In the genomic region with DNA sequence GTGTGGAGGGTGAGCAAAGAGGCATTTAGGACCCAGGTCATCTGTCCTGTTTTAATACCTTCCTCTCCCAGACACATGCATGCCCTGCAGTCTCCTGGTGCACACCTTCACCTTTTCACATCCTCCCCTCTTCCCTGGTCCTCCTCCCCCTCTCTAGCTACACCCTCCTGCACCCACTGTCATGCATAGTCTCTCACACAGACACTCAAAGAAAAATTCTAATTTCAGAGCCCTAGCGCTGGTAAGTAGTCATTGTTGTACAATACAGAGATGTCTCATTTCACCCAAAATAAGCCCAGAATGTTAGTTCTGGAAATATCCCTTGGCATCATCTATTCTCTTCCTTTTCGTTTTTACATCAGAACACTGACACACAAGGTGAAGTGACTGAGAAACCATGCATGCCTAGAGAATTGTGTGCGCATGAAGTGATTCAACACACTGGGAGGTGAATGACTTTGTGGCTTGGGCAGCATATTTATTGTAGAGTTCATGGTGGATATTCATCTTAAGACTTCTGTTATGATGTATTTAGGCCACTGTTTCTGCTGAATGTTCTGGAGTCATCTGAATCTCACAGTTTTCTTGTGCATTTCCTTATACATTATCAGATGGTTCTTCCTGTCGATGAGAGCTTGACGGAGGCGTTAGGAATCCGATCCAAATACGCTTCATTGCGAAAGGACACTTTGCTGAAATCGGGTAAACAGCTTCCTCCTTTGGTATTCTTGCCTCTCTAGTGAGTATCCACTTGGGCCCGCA, we compare ENCODE assay signal across 2 cellular contexts.
TF ChIP-seq lines count a peak whose summit lies in the region.

No MANE protein-coding gene starts in this region.

TF ChIP-seq in GM12878, 131 proteins besides CTCF, POLR2A, EP300 and RAD21:
- TF ChIP-seq, protein P1, sequence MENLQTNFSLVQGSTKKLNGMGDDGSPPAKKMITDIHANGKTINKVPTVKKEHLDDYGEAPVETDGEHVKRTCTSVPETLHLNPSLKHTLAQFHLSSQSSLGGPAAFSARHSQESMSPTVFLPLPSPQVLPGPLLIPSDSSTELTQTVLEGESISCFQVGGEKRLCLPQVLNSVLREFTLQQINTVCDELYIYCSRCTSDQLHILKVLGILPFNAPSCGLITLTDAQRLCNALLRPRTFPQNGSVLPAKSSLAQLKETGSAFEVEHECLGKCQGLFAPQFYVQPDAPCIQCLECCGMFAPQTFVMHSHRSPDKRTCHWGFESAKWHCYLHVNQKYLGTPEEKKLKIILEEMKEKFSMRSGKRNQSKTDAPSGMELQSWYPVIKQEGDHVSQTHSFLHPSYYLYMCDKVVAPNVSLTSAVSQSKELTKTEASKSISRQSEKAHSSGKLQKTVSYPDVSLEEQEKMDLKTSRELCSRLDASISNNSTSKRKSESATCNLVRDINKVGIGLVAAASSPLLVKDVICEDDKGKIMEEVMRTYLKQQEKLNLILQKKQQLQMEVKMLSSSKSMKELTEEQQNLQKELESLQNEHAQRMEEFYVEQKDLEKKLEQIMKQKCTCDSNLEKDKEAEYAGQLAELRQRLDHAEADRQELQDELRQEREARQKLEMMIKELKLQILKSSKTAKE (IDR thresholded peaks at IDR 0.05; ENCODE audit: low read depth, poor library complexity, severe bottlenecking) = no peak
- TF ChIP-seq ZNF24 (IDR thresholded peaks at IDR 0.05) (no peak), IKZF1 (conservative IDR thresholded peaks at IDR 0.05) (no peak)

TF ChIP-seq in WTC11, 78 proteins besides CTCF, POLR2A, EP300 and RAD21 (continued from another document):
- TF ChIP-seq, protein P2, sequence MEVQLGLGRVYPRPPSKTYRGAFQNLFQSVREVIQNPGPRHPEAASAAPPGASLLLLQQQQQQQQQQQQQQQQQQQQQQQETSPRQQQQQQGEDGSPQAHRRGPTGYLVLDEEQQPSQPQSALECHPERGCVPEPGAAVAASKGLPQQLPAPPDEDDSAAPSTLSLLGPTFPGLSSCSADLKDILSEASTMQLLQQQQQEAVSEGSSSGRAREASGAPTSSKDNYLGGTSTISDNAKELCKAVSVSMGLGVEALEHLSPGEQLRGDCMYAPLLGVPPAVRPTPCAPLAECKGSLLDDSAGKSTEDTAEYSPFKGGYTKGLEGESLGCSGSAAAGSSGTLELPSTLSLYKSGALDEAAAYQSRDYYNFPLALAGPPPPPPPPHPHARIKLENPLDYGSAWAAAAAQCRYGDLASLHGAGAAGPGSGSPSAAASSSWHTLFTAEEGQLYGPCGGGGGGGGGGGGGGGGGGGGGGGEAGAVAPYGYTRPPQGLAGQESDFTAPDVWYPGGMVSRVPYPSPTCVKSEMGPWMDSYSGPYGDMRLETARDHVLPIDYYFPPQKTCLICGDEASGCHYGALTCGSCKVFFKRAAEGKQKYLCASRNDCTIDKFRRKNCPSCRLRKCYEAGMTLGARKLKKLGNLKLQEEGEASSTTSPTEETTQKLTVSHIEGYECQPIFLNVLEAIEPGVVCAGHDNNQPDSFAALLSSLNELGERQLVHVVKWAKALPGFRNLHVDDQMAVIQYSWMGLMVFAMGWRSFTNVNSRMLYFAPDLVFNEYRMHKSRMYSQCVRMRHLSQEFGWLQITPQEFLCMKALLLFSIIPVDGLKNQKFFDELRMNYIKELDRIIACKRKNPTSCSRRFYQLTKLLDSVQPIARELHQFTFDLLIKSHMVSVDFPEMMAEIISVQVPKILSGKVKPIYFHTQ (CRISPR knock-in tag; IDR thresholded peaks at IDR 0.05) = no peak
- TF ChIP-seq ZNF219 (CRISPR knock-in tag; IDR thresholded peaks at IDR 0.05; ENCODE audit: borderline replicate concordance) (no peak), ATF1 (CRISPR knock-in tag; IDR thresholded peaks at IDR 0.05) (no peak), TEAD1 (CRISPR knock-in tag; IDR thresholded peaks at IDR 0.05) (no peak), ZNF671 (CRISPR knock-in tag; IDR thresholded peaks at IDR 0.05) (no peak), EMX1 (CRISPR knock-in tag; IDR thresholded peaks at IDR 0.05) (no peak), ETV6 (CRISPR knock-in tag; IDR thresholded peaks at IDR 0.05) (no peak), CBFB (CRISPR knock-in tag; IDR thresholded peaks at IDR 0.05; ENCODE audit: low read depth) (no peak), FOXJ3 (CRISPR knock-in tag; IDR thresholded peaks at IDR 0.05; ENCODE audit: borderline replicate concordance) (no peak), ZNF416 (CRISPR knock-in tag; IDR thresholded peaks at IDR 0.05) (no peak)
- TF ChIP-seq, protein P3, sequence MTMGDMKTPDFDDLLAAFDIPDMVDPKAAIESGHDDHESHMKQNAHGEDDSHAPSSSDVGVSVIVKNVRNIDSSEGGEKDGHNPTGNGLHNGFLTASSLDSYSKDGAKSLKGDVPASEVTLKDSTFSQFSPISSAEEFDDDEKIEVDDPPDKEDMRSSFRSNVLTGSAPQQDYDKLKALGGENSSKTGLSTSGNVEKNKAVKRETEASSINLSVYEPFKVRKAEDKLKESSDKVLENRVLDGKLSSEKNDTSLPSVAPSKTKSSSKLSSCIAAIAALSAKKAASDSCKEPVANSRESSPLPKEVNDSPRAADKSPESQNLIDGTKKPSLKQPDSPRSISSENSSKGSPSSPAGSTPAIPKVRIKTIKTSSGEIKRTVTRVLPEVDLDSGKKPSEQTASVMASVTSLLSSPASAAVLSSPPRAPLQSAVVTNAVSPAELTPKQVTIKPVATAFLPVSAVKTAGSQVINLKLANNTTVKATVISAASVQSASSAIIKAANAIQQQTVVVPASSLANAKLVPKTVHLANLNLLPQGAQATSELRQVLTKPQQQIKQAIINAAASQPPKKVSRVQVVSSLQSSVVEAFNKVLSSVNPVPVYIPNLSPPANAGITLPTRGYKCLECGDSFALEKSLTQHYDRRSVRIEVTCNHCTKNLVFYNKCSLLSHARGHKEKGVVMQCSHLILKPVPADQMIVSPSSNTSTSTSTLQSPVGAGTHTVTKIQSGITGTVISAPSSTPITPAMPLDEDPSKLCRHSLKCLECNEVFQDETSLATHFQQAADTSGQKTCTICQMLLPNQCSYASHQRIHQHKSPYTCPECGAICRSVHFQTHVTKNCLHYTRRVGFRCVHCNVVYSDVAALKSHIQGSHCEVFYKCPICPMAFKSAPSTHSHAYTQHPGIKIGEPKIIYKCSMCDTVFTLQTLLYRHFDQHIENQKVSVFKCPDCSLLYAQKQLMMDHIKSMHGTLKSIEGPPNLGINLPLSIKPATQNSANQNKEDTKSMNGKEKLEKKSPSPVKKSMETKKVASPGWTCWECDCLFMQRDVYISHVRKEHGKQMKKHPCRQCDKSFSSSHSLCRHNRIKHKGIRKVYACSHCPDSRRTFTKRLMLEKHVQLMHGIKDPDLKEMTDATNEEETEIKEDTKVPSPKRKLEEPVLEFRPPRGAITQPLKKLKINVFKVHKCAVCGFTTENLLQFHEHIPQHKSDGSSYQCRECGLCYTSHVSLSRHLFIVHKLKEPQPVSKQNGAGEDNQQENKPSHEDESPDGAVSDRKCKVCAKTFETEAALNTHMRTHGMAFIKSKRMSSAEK (CRISPR knock-in tag; IDR thresholded peaks at IDR 0.05; ENCODE audit: borderline replicate concordance) = no peak
- TF ChIP-seq, protein P4, sequence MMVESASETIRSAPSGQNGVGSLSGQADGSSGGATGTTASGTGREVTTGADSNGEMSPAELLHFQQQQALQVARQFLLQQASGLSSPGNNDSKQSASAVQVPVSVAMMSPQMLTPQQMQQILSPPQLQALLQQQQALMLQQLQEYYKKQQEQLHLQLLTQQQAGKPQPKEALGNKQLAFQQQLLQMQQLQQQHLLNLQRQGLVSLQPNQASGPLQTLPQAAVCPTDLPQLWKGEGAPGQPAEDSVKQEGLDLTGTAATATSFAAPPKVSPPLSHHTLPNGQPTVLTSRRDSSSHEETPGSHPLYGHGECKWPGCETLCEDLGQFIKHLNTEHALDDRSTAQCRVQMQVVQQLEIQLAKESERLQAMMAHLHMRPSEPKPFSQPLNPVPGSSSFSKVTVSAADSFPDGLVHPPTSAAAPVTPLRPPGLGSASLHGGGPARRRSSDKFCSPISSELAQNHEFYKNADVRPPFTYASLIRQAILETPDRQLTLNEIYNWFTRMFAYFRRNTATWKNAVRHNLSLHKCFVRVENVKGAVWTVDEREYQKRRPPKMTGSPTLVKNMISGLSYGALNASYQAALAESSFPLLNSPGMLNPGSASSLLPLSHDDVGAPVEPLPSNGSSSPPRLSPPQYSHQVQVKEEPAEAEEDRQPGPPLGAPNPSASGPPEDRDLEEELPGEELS (CRISPR knock-in tag; IDR thresholded peaks at IDR 0.05) = no peak
- TF ChIP-seq, protein P5, sequence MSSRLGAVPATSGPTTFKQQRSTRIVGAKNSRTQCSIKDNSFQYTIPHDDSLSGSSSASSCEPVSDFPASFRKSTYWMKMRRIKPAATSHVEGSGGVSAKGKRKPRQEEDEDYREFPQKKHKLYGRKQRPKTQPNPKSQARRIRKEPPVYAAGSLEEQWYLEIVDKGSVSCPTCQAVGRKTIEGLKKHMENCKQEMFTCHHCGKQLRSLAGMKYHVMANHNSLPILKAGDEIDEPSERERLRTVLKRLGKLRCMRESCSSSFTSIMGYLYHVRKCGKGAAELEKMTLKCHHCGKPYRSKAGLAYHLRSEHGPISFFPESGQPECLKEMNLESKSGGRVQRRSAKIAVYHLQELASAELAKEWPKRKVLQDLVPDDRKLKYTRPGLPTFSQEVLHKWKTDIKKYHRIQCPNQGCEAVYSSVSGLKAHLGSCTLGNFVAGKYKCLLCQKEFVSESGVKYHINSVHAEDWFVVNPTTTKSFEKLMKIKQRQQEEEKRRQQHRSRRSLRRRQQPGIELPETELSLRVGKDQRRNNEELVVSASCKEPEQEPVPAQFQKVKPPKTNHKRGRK (CRISPR knock-in tag; IDR thresholded peaks at IDR 0.05; ENCODE audit: borderline replicate concordance) = no peak
- TF ChIP-seq, protein P6, sequence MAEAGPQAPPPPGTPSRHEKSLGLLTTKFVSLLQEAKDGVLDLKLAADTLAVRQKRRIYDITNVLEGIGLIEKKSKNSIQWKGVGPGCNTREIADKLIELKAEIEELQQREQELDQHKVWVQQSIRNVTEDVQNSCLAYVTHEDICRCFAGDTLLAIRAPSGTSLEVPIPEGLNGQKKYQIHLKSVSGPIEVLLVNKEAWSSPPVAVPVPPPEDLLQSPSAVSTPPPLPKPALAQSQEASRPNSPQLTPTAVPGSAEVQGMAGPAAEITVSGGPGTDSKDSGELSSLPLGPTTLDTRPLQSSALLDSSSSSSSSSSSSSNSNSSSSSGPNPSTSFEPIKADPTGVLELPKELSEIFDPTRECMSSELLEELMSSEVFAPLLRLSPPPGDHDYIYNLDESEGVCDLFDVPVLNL (CRISPR knock-in tag; IDR thresholded peaks at IDR 0.05; ENCODE audit: borderline replicate concordance, low read depth) = no peak
- TF ChIP-seq, protein P7, sequence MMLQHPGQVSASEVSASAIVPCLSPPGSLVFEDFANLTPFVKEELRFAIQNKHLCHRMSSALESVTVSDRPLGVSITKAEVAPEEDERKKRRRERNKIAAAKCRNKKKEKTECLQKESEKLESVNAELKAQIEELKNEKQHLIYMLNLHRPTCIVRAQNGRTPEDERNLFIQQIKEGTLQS (CRISPR knock-in tag; conservative IDR thresholded peaks at IDR 0.05) = no peak
- TF ChIP-seq, protein P8, sequence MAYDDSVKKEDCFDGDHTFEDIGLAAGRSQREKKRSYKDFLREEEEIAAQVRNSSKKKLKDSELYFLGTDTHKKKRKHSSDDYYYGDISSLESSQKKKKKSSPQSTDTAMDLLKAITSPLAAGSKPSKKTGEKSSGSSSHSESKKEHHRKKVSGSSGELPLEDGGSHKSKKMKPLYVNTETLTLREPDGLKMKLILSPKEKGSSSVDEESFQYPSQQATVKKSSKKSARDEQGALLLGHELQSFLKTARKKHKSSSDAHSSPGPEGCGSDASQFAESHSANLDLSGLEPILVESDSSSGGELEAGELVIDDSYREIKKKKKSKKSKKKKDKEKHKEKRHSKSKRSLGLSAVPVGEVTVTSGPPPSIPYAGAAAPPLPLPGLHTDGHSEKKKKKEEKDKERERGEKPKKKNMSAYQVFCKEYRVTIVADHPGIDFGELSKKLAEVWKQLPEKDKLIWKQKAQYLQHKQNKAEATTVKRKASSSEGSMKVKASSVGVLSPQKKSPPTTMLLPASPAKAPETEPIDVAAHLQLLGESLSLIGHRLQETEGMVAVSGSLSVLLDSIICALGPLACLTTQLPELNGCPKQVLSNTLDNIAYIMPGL (CRISPR knock-in tag; IDR thresholded peaks at IDR 0.05) = no peak
- TF ChIP-seq, protein P9, sequence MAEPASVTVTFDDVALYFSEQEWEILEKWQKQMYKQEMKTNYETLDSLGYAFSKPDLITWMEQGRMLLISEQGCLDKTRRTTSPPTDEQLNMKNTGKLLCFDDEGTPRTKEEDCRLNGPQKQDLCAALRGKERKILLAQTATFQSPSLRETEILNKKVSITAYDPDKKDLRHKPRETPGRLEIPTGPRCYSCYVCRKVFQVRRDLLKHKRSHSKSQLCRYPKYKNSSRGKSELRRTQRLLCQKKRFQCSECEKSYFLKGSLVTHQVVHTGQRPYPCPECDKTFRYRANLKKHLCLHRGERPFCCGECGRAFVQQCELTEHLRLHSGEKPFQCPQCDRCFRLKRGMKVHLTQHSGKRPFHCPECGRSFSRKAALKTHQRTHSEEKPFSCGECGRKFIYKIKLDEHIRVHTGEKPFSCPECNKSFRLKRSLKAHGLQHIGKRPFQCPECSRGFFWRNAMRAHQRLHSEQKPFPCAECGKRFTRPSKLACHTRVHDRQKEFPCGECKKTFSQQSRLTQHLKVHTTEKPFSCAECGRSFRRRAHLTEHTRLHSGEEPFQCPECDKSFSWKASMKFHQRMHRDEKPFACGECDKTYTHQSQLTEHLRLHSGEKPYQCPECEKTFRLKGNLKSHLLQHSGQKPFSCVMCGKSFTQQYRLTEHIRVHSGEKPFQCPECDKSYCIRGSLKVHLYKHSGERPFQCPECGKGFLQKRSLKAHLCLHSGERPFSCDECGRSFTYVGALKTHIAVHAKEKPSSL (CRISPR knock-in tag; conservative IDR thresholded peaks at IDR 0.05) = no peak
- TF ChIP-seq, protein P10, sequence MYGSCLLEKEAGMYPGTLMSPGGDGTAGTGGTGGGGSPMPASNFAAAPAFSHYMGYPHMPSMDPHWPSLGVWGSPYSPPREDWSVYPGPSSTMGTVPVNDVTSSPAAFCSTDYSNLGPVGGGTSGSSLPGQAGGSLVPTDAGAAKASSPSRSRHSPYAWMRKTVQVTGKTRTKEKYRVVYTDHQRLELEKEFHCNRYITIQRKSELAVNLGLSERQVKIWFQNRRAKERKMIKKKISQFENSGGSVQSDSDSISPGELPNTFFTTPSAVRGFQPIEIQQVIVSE (CRISPR knock-in tag; IDR thresholded peaks at IDR 0.05; ENCODE audit: borderline replicate concordance) = no peak
